ENCODE assay signal across 8 cellular contexts in the genomic region with DNA sequence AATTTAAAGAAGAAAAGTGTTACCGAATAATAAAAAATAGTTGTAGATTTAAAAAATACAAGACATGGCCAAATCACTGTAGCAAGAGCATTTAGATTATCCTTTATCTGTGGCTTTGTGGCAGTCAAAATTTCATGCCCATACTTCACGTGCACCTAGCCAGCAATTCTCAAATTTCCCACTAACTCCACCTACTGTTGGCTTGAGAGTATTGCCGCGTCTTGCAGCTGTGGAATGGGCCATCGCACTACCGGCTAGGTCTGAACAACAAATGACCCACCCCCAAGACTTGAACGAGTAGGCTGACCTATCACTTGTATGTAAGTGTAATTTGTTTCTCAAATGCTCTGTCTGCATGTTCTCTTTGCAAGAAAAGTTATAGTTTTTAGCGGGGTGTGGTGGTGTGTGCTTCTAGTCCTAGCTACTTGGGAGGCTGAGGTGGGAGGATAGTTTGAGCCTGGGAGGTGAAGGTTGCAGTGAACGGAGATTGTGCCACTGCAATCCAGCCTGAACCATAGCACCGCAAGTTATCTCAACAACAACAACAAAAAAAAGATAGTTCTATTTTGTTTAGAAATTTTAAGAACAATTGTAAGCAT. TPM values are rescaled to one million over a fixed set of nuclear protein-coding genes. Genes with fewer than 3 reads are reported as not detected.
DNase-seq lines count a peak whose midpoint lies in the region; ATAC-seq and TF ChIP-seq lines count a peak whose summit lies in the region.
"Had no signal": no experiment of that assay in that cellular context is flagged by ENCODE, and none has a peak within 500 bp of the region (broad histone marks: within the 10 kb centered on the region; RNA-seq: fewer than 3 reads in every experiment).

No MANE protein-coding gene starts in this region.

- no peaks in the 10 kb centered on the region for H3K27me3 ChIP-seq in mammary epithelial cell (ENCODE audit: insufficient read depth, low read length)

- H3K9me3 ChIP-seq in mammary epithelial cell (replicated peaks; ENCODE audit: insufficient read depth, low read length): no peaks in the 10 kb centered on the region

- peaks cover 46% of the 10 kb centered on the region for H3K9me3 Mint-ChIP-seq in HFFc6
- peaks cover 3% of the 10 kb centered on the region for H3K9me3 Mint-ChIP-seq in stimulated activated memory B cell treated with anti-CD40 and anti-IgM and Interleukin-4, amounts not matched to agents 10 μg/mL and 1 μg/mL and 100 μg/mL, for 72 hours
- H3K9me3 Mint-ChIP-seq: T-helper 1 cell treated with Interleukin-12 subunit alpha and Interleukin-12 subunit beta and Interleukin-4 antibody, amounts not matched to agents 30 μg/mL and 1 μg/mL, for 36 hours had no signal

- no peaks in the 10 kb centered on the region for H3K4me1 Mint-ChIP-seq in HFFc6 (ENCODE audit: low read depth)
- H3K4me1 Mint-ChIP-seq in stimulated activated memory B cell treated with anti-CD40 and anti-IgM and Interleukin-4, amounts not matched to agents 10 μg/mL and 1 μg/mL and 100 μg/mL, for 72 hours: no peaks in the 10 kb centered on the region

- no peak overlapping the region for H3K27ac Mint-ChIP-seq in HFFc6
- H3K27ac Mint-ChIP-seq in stimulated activated memory B cell treated with anti-CD40 and anti-IgM and Interleukin-4, amounts not matched to agents 10 μg/mL and 1 μg/mL and 100 μg/mL, for 72 hours: no peak overlapping the region
- H3K27ac Mint-ChIP-seq: T-helper 1 cell treated with Interleukin-12 subunit alpha and Interleukin-12 subunit beta and Interleukin-4 antibody, amounts not matched to agents 30 μg/mL and 1 μg/mL, for 36 hours had no signal

- intact Hi-C loops in mammary epithelial cell (cut with micrococcal nuclease): no loop called here

- CTCF ChIA-PET in mammary epithelial cell (lab: Charles Lee; ENCODE audit: low non-redundant PET): interaction anchor here (0.6 kb wide), 2 partner anchors 194 to 228 kb away, joined by 4 to 5 read pairs; no protein-coding TSS in a partner anchor

- in situ Hi-C loops in mammary epithelial cell (cut with MboI; ENCODE audit: low sequenced_read_pairs in 2 of 2): no loop called here

- peaks cover 5% of the 10 kb centered on the region; the same call in 1 of the 2 replicates for H3K36me3 Mint-ChIP-seq in HFFc6 (ENCODE audit: low read depth)
- H3K36me3 Mint-ChIP-seq in stimulated activated memory B cell treated with anti-CD40 and anti-IgM and Interleukin-4, amounts not matched to agents 10 μg/mL and 1 μg/mL and 100 μg/mL, for 72 hours: no peaks in the 10 kb centered on the region

- H3K4me3 ChIP-seq in mammary epithelial cell (replicated peaks in 1 of 3; ENCODE audit: insufficient read depth in 1 of 3, low read depth in 2 of 3, low read length in 3 of 3): no peak overlapping the region

- no peak overlapping the region for H3K27ac ChIP-seq in mammary epithelial cell (ENCODE audit: insufficient read depth, low read depth, low read length)

- no TSS peak for BruUV-seq in mammary epithelial cell (replicated peaks; lab: Mats Ljungman, UMichigan)

- H3K27me3 Mint-ChIP-seq in HFFc6 (ENCODE audit: insufficient read depth): no peaks in the 10 kb centered on the region
- H3K27me3 Mint-ChIP-seq in stimulated activated memory B cell treated with anti-CD40 and anti-IgM and Interleukin-4, amounts not matched to agents 10 μg/mL and 1 μg/mL and 100 μg/mL, for 72 hours: no peaks in the 10 kb centered on the region

- H3K4me3 Mint-ChIP-seq in HFFc6: no peak overlapping the region
- H3K4me3 Mint-ChIP-seq in stimulated activated memory B cell treated with anti-CD40 and anti-IgM and Interleukin-4, amounts not matched to agents 10 μg/mL and 1 μg/mL and 100 μg/mL, for 72 hours: no peak overlapping the region
- H3K4me3 Mint-ChIP-seq: T-helper 1 cell treated with Interleukin-12 subunit alpha and Interleukin-12 subunit beta and Interleukin-4 antibody, amounts not matched to agents 30 μg/mL and 1 μg/mL, for 36 hours had no signal

- peak; percentile 14 for DNase-seq in GDM1 (lab: John Stamatoyannopoulos, UW)
- no peak for DNase-seq in HFFc6
- peak; percentile 18 to 36 for DNase-seq in NOMO-1 (lab: John Stamatoyannopoulos, UW; ENCODE audit: unreplicated experiment in 2 of 2)
- DNase-seq in mammary epithelial cell: peak; percentile 42
- peak; percentile 0 for DNase-seq in midbrain (lab: John Stamatoyannopoulos, UW)

- H3K4me1 ChIP-seq in mammary epithelial cell (ENCODE audit: insufficient read depth, low read length): no peaks in the 10 kb centered on the region

- TF ChIP-seq CTCF in HFFc6 (IDR thresholded peaks at IDR 0.05) (peak; percentile 49; the same call in 1 of the 2 replicates), mammary epithelial cell (conservative IDR thresholded peaks at IDR 0.05 in 1 of 2, IDR thresholded peaks at IDR 0.05 in 1 of 2; ENCODE audit: extremely low read depth in 1 of 2, insufficient read depth in 1 of 2, low read depth in 1 of 2, low read length in 2 of 2) (peak; percentile 74 to 79)

- no peak for ATAC-seq in HG03378 (IDR thresholded peaks at IDR 0.05; ENCODE audit: unreplicated experiment)
- no peak for ATAC-seq in stimulated activated memory B cell treated with anti-CD40 and anti-IgM and Interleukin-4, amounts not matched to agents 10 μg/mL and 1 μg/mL and 100 μg/mL, for 72 hours

- H3K36me3 ChIP-seq in mammary epithelial cell (ENCODE audit: insufficient read depth, low read length): no peaks in the 10 kb centered on the region

- no peak overlapping the region for H2AFZ ChIP-seq in mammary epithelial cell (ENCODE audit: low read depth, low read length)

- H3K4me2 ChIP-seq in mammary epithelial cell (ENCODE audit: insufficient read depth, low read depth, low read length): no peak overlapping the region

- dilution Hi-C loops in mammary epithelial cell (cut with HindIII; ENCODE audit: low sequenced_read_pairs): loop anchor here (5.0 kb wide), 1 partner anchor 42 kb away; no protein-coding TSS in a partner anchor

- no peaks in the 10 kb centered on the region for H4K20me1 ChIP-seq in mammary epithelial cell (ENCODE audit: insufficient read depth, low read length)

- 44% methylated on average over 10 of the region's 10 CpGs for WGBS in mammary epithelial cell (ENCODE audit: low coverage, missing lambda C conversion rate)

- no peak overlapping the region for H3K9ac ChIP-seq in mammary epithelial cell (ENCODE audit: insufficient read depth, low read length)

- no peaks in the 10 kb centered on the region for H3K79me2 ChIP-seq in mammary epithelial cell (ENCODE audit: insufficient read depth, low read length)

RNA-seq across cellular contexts. Expression of gene KRTAP13-4, which starts 4.1 kb away (rescaled TPM):
- total RNA-seq in HFFc6 (2021; fragmentation: NEBNext Ultra II Directional; extraction: Animal tissue kit (Norgen Biotek cat#: 25700)): not detected
- total RNA-seq in mammary epithelial cell: not detected
- not detected for polyA plus RNA-seq in mammary epithelial cell
- not detected for polyA minus RNA-seq in mammary epithelial cell

RNA-seq across cellular contexts. Expression of gene KRTAP15-1, which starts 5.9 kb away (rescaled TPM):
- not detected for total RNA-seq in HFFc6 (2021; fragmentation: NEBNext Ultra II Directional; extraction: Animal tissue kit (Norgen Biotek cat#: 25700))
- total RNA-seq in mammary epithelial cell: not detected
- not detected for polyA plus RNA-seq in mammary epithelial cell
- polyA minus RNA-seq in mammary epithelial cell: not detected

RNA-seq across cellular contexts. Expression of gene KRTAP13-3, which starts 8.4 kb away (rescaled TPM):
- total RNA-seq in HFFc6 (2021; fragmentation: NEBNext Ultra II Directional; extraction: Animal tissue kit (Norgen Biotek cat#: 25700)): not detected
- total RNA-seq in mammary epithelial cell: not detected
- polyA plus RNA-seq in mammary epithelial cell: not detected
- not detected for polyA minus RNA-seq in mammary epithelial cell

RNA-seq across cellular contexts. Expression of gene KRTAP13-1, which starts 38.3 kb away (rescaled TPM):
- total RNA-seq in HFFc6 (2021; fragmentation: NEBNext Ultra II Directional; extraction: Animal tissue kit (Norgen Biotek cat#: 25700)): not detected
- not detected for total RNA-seq in mammary epithelial cell
- not detected for polyA plus RNA-seq in mammary epithelial cell
- polyA minus RNA-seq in mammary epithelial cell: not detected

RNA-seq across cellular contexts. Expression of gene KRTAP19-1, which starts 46.0 kb away (rescaled TPM):
- total RNA-seq in HFFc6 (2021; fragmentation: NEBNext Ultra II Directional; extraction: Animal tissue kit (Norgen Biotek cat#: 25700)): not detected
- total RNA-seq in mammary epithelial cell: not detected
- not detected for polyA plus RNA-seq in mammary epithelial cell
- not detected for polyA minus RNA-seq in mammary epithelial cell
